ENCODE assay signal across 1 cellular context in the genomic region with DNA sequence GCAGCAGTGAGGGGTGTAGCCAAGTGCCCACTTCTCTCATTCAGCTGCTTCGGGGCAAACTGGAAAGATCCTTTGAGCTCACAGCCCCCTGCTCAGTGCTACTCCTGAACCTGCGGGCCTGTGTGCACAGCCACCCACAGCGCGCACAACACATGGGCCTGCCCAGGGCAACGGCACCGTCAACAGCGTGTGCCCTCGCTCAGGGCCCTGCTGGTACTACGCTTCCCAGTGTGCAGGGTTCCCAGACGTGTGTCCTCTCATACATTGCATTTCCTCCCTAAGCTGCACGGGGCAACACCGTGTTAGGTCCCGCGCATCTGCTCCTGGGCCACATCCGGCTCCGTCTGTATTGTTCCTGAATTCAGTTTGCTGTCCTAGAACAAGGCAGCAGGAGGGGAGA.
TF ChIP-seq lines count a peak whose summit lies in the region.

No MANE protein-coding gene starts in this region.

TF ChIP-seq in HCT116, 20 proteins besides CTCF, POLR2A, EP300 and RAD21 (continued from another document):
- no peak for TF ChIP-seq TCF7L2 (IDR thresholded peaks at IDR 0.05; ENCODE audit: borderline replicate concordance, extremely low read depth, insufficient read depth, insufficient read length)
- no peak for TF ChIP-seq EGR1 (IDR thresholded peaks at IDR 0.05; ENCODE audit: low read depth)
- TF ChIP-seq ZNF274 (IDR thresholded peaks at IDR 0.05; ENCODE audit: low read depth, low read length), result no peak
- no peak for TF ChIP-seq YY1 (IDR thresholded peaks at IDR 0.05; ENCODE audit: extremely low read depth, insufficient replicate concordance, low read depth, low read length)
- no peak for TF ChIP-seq POLR2AphosphoS5 (IDR thresholded peaks at IDR 0.05; ENCODE audit: low read depth, low read length)
- no peak for TF ChIP-seq CBX3 (IDR thresholded peaks at IDR 0.05; ENCODE audit: low read depth)
- TF ChIP-seq ELF1 (IDR thresholded peaks at IDR 0.05; ENCODE audit: borderline replicate concordance, low read depth), result no peak
- TF ChIP-seq CEBPB (IDR thresholded peaks at IDR 0.05; ENCODE audit: low read depth), result no peak
- TF ChIP-seq ZBTB33 (IDR thresholded peaks at IDR 0.05; ENCODE audit: extremely low read depth, insufficient replicate concordance, low read length), result no peak
- no peak for TF ChIP-seq SIN3A (IDR thresholded peaks at IDR 0.05; ENCODE audit: low read depth)
- TF ChIP-seq SP1 (IDR thresholded peaks at IDR 0.05; ENCODE audit: low read depth), result no peak
- TF ChIP-seq EZH2phosphoT487 (IDR thresholded peaks at IDR 0.05; ENCODE audit: borderline replicate concordance), result no peak
- no peak for TF ChIP-seq FOSL1 (IDR thresholded peaks at IDR 0.05; ENCODE audit: low read depth)
- TF ChIP-seq EZH2 (IDR thresholded peaks at IDR 0.05), result no peak
- TF ChIP-seq, protein P1, sequence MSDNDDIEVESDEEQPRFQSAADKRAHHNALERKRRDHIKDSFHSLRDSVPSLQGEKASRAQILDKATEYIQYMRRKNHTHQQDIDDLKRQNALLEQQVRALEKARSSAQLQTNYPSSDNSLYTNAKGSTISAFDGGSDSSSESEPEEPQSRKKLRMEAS (IDR thresholded peaks at IDR 0.05), result no peak
